Comparison of ENCODE assay signal across 20 cellular contexts in genomic region chr5:106459541-106459940, GRCh38.
"Had no signal": no experiment of that assay in that cellular context is flagged by ENCODE, and none has a peak within 500 bp of the region (broad histone marks: within the 10 kb centered on the region; RNA-seq: fewer than 3 reads in every experiment).

No MANE protein-coding gene starts in this region.

- H3K9me3 ChIP-seq: colonic mucosa, gastrocnemius medialis, heart right ventricle, right atrium auricular region, sigmoid colon, suprapubic skin, thyroid gland had no signal

- H3K36me3 Mint-ChIP-seq: type B pancreatic cell had no signal

- H3K9me3 Mint-ChIP-seq: endodermal cell, nephron, type B pancreatic cell had no signal

- H3K27ac Mint-ChIP-seq: endodermal cell, type B pancreatic cell had no signal

- H3K36me3 ChIP-seq: colonic mucosa, gastrocnemius medialis, heart right ventricle, right atrium auricular region, sigmoid colon, suprapubic skin, thyroid gland had no signal

- H3K27me3 ChIP-seq: colonic mucosa, gastrocnemius medialis, heart right ventricle, right atrium auricular region, sigmoid colon, suprapubic skin, thyroid gland had no signal

- H3K27ac ChIP-seq: colonic mucosa, gastrocnemius medialis, heart right ventricle, right atrium auricular region, sigmoid colon, skin epidermis, suprapubic skin, thyroid gland had no signal

- H3K27me3 Mint-ChIP-seq: type B pancreatic cell had no signal

- H3K4me1 ChIP-seq: colonic mucosa, gastrocnemius medialis, heart right ventricle, right atrium auricular region, sigmoid colon, suprapubic skin, thyroid gland had no signal

- H3K4me1 Mint-ChIP-seq: nephron had no signal

- H3K4me3 ChIP-seq: colonic mucosa, gastrocnemius medialis, heart right ventricle, lung, right atrium auricular region, sigmoid colon, skin epidermis, suprapubic skin, thyroid gland had no signal

- H3K4me3 Mint-ChIP-seq: endodermal cell, nephron, type B pancreatic cell had no signal

- DNase-seq: colonic mucosa; effector CD4-positive, alpha-beta T cell; endodermal cell; gastrocnemius medialis; heart right ventricle; hypothalamus; kidney glomerular epithelial cell; mesenchymal stem cell; midbrain; occipital lobe; sigmoid colon; stimulated activated CD4-positive, alpha-beta T cell treated with anti-CD3 and anti-CD28 coated beads, Interleukin-12 subunit alpha, Interleukin-12 subunit beta, amount 100 ng/mL, for 4 hours; stimulated activated naive CD4-positive, alpha-beta T cell treated with Interleukin-2 at 50 U/mL for 16 hours; thyroid gland had no signal
